ENCODE assay signal across 18 cellular contexts in genomic region chr18:58128286-58129018, GRCh38.
A peak's percentile ranks its signal among the peaks of the same experiment; 100 is the strongest.
DNase-seq lines count a peak whose midpoint lies in the region; ATAC-seq and TF ChIP-seq lines count a peak whose summit lies in the region.
"Had no signal": no experiment of that assay in that cellular context is flagged by ENCODE, and none has a peak within 500 bp of the region (broad histone marks: within the 10 kb centered on the region; RNA-seq: fewer than 3 reads in every experiment).

No MANE protein-coding gene starts in this region.

- peak overlapping the region; percentile 17 for H3K4me2 ChIP-seq in mesenchymal stem cell (ENCODE audit: low read length, poor library complexity, severe bottlenecking)

- no peak overlapping the region for H4K8ac ChIP-seq in mesenchymal stem cell (ENCODE audit: low read length)

- no peaks in the 10 kb centered on the region for H3K9me3 ChIP-seq in mesenchymal stem cell (ENCODE audit: control insufficient read depth, low read length)
- H3K9me3 ChIP-seq in stomach = no peaks in the 10 kb centered on the region

- peaks cover 32% of the 10 kb centered on the region for H3K4me1 Mint-ChIP-seq in brain
- H3K4me1 Mint-ChIP-seq: activated B cell treated with CpG ODN at 0.5 μM for 24 hours; B cell; central memory CD8-positive, alpha-beta T cell; natural killer cell had no signal

- H3K9ac ChIP-seq in mesenchymal stem cell (ENCODE audit: low read length) = no peak overlapping the region

- WGBS in mesenchymal stem cell = 87% methylated on average over 16 of the region's 16 CpGs
- WGBS in stomach, 5 donors = 31 to 62% (median 56%) methylated on average over 16 of the region's 16 CpGs

- H3K27me3 Mint-ChIP-seq in brain = no peaks in the 10 kb centered on the region
- H3K27me3 Mint-ChIP-seq: activated B cell treated with CpG ODN at 0.5 μM for 24 hours; activated naive CD8-positive, alpha-beta T cell treated with anti-CD3 and anti-CD28 coated beads, Interleukin-2, amount 50 U/mL, for 24 hours; activated T-helper 17 cell treated with anti-CD3 and anti-CD28 coated beads, Interleukin-2, amount 50 U/mL, for 72 hours; B cell had no signal

- H3K4me1 ChIP-seq in mesenchymal stem cell (ENCODE audit: control insufficient read depth, insufficient read depth, low read depth, low read length) (peaks cover 9% of the 10 kb centered on the region), stomach (peaks cover 14 to 18% (median 16%) of the 10 kb centered on the region in 4 donors)

- no peak overlapping the region for H2AK5ac ChIP-seq in mesenchymal stem cell (ENCODE audit: low read length, severe bottlenecking)

- H2BK120ac ChIP-seq in mesenchymal stem cell (ENCODE audit: low read depth, low read length) = no peak overlapping the region

- no peak overlapping the region for H3K23ac ChIP-seq in mesenchymal stem cell (ENCODE audit: low read length in 2 of 2)

- intact Hi-C loops in stomach (cut with DNase I; ENCODE audit: low total_unique reads) = loop anchor here (10.0 kb wide), 1 partner anchor 84 kb away; the partner anchor contains the start of gene NEDD4L
- intact Hi-C loops in left cardiac atrium (cut with DNase I) = loop anchor here in 1 of 2 donors (10.0 kb wide), 1 partner anchor 244 kb away; no protein-coding TSS in a partner anchor

- no peak for TF ChIP-seq CTCF in brain (conservative IDR thresholded peaks at IDR 0.05)
- peak in 1 of 7 experiments; percentile 31 for TF ChIP-seq CTCF in stomach (IDR thresholded peaks at IDR 0.05)

- ATAC-seq in GM21360 (IDR thresholded peaks at IDR 0.05; ENCODE audit: unreplicated experiment) = no peak
- no peak for ATAC-seq in GM18870 (IDR thresholded peaks at IDR 0.05; ENCODE audit: unreplicated experiment)
- no peak for ATAC-seq in left cardiac atrium
- ATAC-seq: activated naive CD8-positive, alpha-beta T cell treated with anti-CD3 and anti-CD28 coated beads, Interleukin-2, amount 50 U/mL, for 24 hours; activated T-helper 17 cell treated with anti-CD3 and anti-CD28 coated beads, Interleukin-2, amount 50 U/mL, for 72 hours; K562; natural killer cell had no signal

- H2BK15ac ChIP-seq in mesenchymal stem cell (ENCODE audit: low read depth, poor library complexity, severe bottlenecking) = no peak overlapping the region

- H3K18ac ChIP-seq in mesenchymal stem cell (ENCODE audit: low read depth in 1 of 2, low read length in 2 of 2) = no peak overlapping the region

- peaks cover 28% of the 10 kb centered on the region for H3K36me3 Mint-ChIP-seq in brain
- H3K36me3 Mint-ChIP-seq: natural killer cell had no signal

- H3K4me3 Mint-ChIP-seq in brain = peak overlapping the region in 1 of 5 experiments; percentile 18
- H3K4me3 Mint-ChIP-seq: activated B cell treated with CpG ODN at 0.5 μM for 24 hours; activated naive CD8-positive, alpha-beta T cell treated with anti-CD3 and anti-CD28 coated beads, Interleukin-2, amount 50 U/mL, for 24 hours; activated T-helper 17 cell treated with anti-CD3 and anti-CD28 coated beads, Interleukin-2, amount 50 U/mL, for 72 hours; B cell; central memory CD8-positive, alpha-beta T cell; natural killer cell had no signal

- H2BK5ac ChIP-seq in mesenchymal stem cell (ENCODE audit: low read depth, low read length, poor library complexity, severe bottlenecking) = no peak overlapping the region

- H4K91ac ChIP-seq in mesenchymal stem cell (ENCODE audit: low read length) = no peak overlapping the region

- H3K36me3 ChIP-seq in mesenchymal stem cell (ENCODE audit: control insufficient read depth in 1 of 2, insufficient read depth in 2 of 2, low read depth in 1 of 2, low read length in 2 of 2) = no peaks in the 10 kb centered on the region
- no peaks in the 10 kb centered on the region for H3K36me3 ChIP-seq in stomach

- peak overlapping the region in 3 of 5 experiments; percentile 43 to 66 (median 61) for H3K27ac Mint-ChIP-seq in brain
- H3K27ac Mint-ChIP-seq: activated B cell treated with CpG ODN at 0.5 μM for 24 hours; activated naive CD8-positive, alpha-beta T cell treated with anti-CD3 and anti-CD28 coated beads, Interleukin-2, amount 50 U/mL, for 24 hours; activated T-helper 17 cell treated with anti-CD3 and anti-CD28 coated beads, Interleukin-2, amount 50 U/mL, for 72 hours; B cell; natural killer cell had no signal

- TF ChIP-seq EP300 in stomach (IDR thresholded peaks at IDR 0.05) = no peak

- DNase-seq in HuH-7 (ENCODE audit: low spot score) = peak; percentile 28
- peak; percentile 37 for DNase-seq in mesenchymal stem cell
- peak; percentile 42 for DNase-seq in stomach
- DNase-seq in left cardiac atrium = no peak
- DNase-seq: activated B cell treated with CpG ODN at 0.5 μM for 24 hours; activated naive CD8-positive, alpha-beta T cell treated with anti-CD3 and anti-CD28 coated beads, Interleukin-2, amount 50 U/mL, for 24 hours; natural killer cell; NCI-H1048; NCI-H2171 treated with DMSO at 0.1 percent for 48 hours; NK-92 treated with Interleukin-12 subunit alpha and Interleukin-12 subunit beta, amount 100 ng/mL, for 24 hours; right cardiac atrium had no signal

- no peak overlapping the region for H3K14ac ChIP-seq in mesenchymal stem cell (ENCODE audit: low read length in 2 of 2)

- H3K4ac ChIP-seq in mesenchymal stem cell (ENCODE audit: low read depth in 1 of 2, low read length in 2 of 2) = no peak overlapping the region

- H3K27me3 ChIP-seq in mesenchymal stem cell (ENCODE audit: control insufficient read depth in 1 of 2, insufficient read depth in 1 of 2, low read length in 2 of 2) (peaks cover 0 to 19% of the 10 kb centered on the region in 2 experiments), stomach (no peaks in the 10 kb centered on the region)

- H3K27ac ChIP-seq in mesenchymal stem cell (ENCODE audit: low read length, poor library complexity, severe bottlenecking) (peak overlapping the region; percentile 77), stomach (peak overlapping the region; percentile 46 to 78 (median 76))

- H3K79me1 ChIP-seq in mesenchymal stem cell (replicated peaks; ENCODE audit: low read length, poor library complexity, severe bottlenecking) = peaks cover 22% of the 10 kb centered on the region

- no peak overlapping the region for H2BK12ac ChIP-seq in mesenchymal stem cell (ENCODE audit: low read length in 2 of 2)

- no peak overlapping the region for H3K4me3 ChIP-seq in mesenchymal stem cell (ENCODE audit: insufficient read depth in 1 of 2, low read depth in 1 of 2, low read length in 2 of 2)
- no peak overlapping the region for H3K4me3 ChIP-seq in stomach
- H3K4me3 ChIP-seq: K562 had no signal

- H3K9me3 Mint-ChIP-seq in brain = peaks cover 0 to 4% (median 0%) of the 10 kb centered on the region in 5 experiments
- H3K9me3 Mint-ChIP-seq: activated B cell treated with CpG ODN at 0.5 μM for 24 hours; activated naive CD8-positive, alpha-beta T cell treated with anti-CD3 and anti-CD28 coated beads, Interleukin-2, amount 50 U/mL, for 24 hours; activated T-helper 17 cell treated with anti-CD3 and anti-CD28 coated beads, Interleukin-2, amount 50 U/mL, for 72 hours; central memory CD8-positive, alpha-beta T cell; natural killer cell had no signal

- TF ChIP-seq POLR2A in stomach (IDR thresholded peaks at IDR 0.05) = no peak

- H2AFZ ChIP-seq in mesenchymal stem cell (ENCODE audit: low read depth, low read length) = no peak overlapping the region
